Comparison of ENCODE assay signal across 8 cellular contexts in genomic region chr4:155787113-155787710, GRCh38. TPM values are rescaled to one million over a fixed set of nuclear protein-coding genes. Genes with fewer than 3 reads are reported as not detected.
DNase-seq lines count a peak whose midpoint lies in the region; ATAC-seq and TF ChIP-seq lines count a peak whose summit lies in the region.

No MANE protein-coding gene starts in this region.

- H3K9ac ChIP-seq in mammary epithelial cell (ENCODE audit: insufficient read depth, low read length): no peak overlapping the region

- H3K36me3 ChIP-seq in mammary epithelial cell (ENCODE audit: insufficient read depth, low read length): no peaks in the 10 kb centered on the region
- H3K36me3 ChIP-seq in uterus: no peaks in the 10 kb centered on the region

- no peaks in the 10 kb centered on the region for H3K9me3 ChIP-seq in mammary epithelial cell (replicated peaks; ENCODE audit: insufficient read depth, low read length)
- no peaks in the 10 kb centered on the region for H3K9me3 ChIP-seq in uterus

- intact Hi-C loops in mammary epithelial cell (cut with micrococcal nuclease): loop anchor here (1.0 to 10.0 kb wide), 5 partner anchors 258 to 1232 kb away; partner anchors contain the start of gene PLRG1
- intact Hi-C loops in uterus (cut with DNase I; ENCODE audit: low total_unique reads): loop anchor here (5.0 kb wide), 1 partner anchor 345 kb away; no protein-coding TSS in a partner anchor
- intact Hi-C loops in posterior cingulate gyrus (cut with DNase I): loop anchor here (1.0 to 5.0 kb wide), 2 partner anchors 260 to 345 kb away; no protein-coding TSS in a partner anchor

- H3K27me3 ChIP-seq in mammary epithelial cell (ENCODE audit: insufficient read depth, low read length) (no peaks in the 10 kb centered on the region), uterus (no peaks in the 10 kb centered on the region)

- no peaks in the 10 kb centered on the region for H4K20me1 ChIP-seq in mammary epithelial cell (ENCODE audit: insufficient read depth, low read length)

- peak; percentile 94 for ATAC-seq in GM19438 (IDR thresholded peaks at IDR 0.05; ENCODE audit: low read depth, unreplicated experiment)
- ATAC-seq in HG03280 (IDR thresholded peaks at IDR 0.05; ENCODE audit: unreplicated experiment): peak; percentile 97
- peak; percentile 98 for ATAC-seq in left lobe of liver

- no peaks in the 10 kb centered on the region for H3K79me2 ChIP-seq in mammary epithelial cell (ENCODE audit: insufficient read depth, low read length)

- 7% methylated on average over 5 of the region's 5 CpGs for WGBS in mammary epithelial cell (ENCODE audit: low coverage, missing lambda C conversion rate)

- H3K27ac ChIP-seq in mammary epithelial cell (ENCODE audit: insufficient read depth, low read depth, low read length) (no peak overlapping the region), uterus (no peak overlapping the region)

- no peak for TF ChIP-seq POLR2A in uterus (IDR thresholded peaks at IDR 0.05)

- no TSS peak for BruUV-seq in mammary epithelial cell (replicated peaks; lab: Mats Ljungman, UMichigan)

- in situ Hi-C loops in mammary epithelial cell (cut with MboI; ENCODE audit: low sequenced_read_pairs in 2 of 2): loop anchor here (25.0 kb wide), 2 partner anchors 350 to 375 kb away; no protein-coding TSS in a partner anchor

- no peak overlapping the region for H3K4me2 ChIP-seq in mammary epithelial cell (ENCODE audit: insufficient read depth, low read depth, low read length)

- H2AFZ ChIP-seq in mammary epithelial cell (ENCODE audit: low read depth, low read length): peak overlapping the region; percentile 17

- dilution Hi-C loops in mammary epithelial cell (cut with HindIII; ENCODE audit: low sequenced_read_pairs): no loop called here

- CTCF ChIA-PET in mammary epithelial cell (lab: Charles Lee; ENCODE audit: low non-redundant PET): interaction anchor here (0.6 kb wide), 3 partner anchors 274 to 1319 kb away, joined by 3 read pairs; no protein-coding TSS in a partner anchor

- no peak overlapping the region for H3K4me3 ChIP-seq in mammary epithelial cell (replicated peaks in 1 of 3; ENCODE audit: insufficient read depth in 1 of 3, low read depth in 2 of 3, low read length in 3 of 3)
- H3K4me3 ChIP-seq in uterus: no peak overlapping the region

- peak; percentile 9 for DNase-seq in Daoy (ENCODE audit: low read depth)
- peak; percentile 20 for DNase-seq in NCI-H526 treated with DMSO at 0.1 percent for 48 hours (lab: John Stamatoyannopoulos, UW)
- DNase-seq in mammary epithelial cell: peak; percentile 51
- no peak for DNase-seq in left lobe of liver (ENCODE audit: low spot score)
- no peak for DNase-seq in uterus
- no peak for DNase-seq in posterior cingulate gyrus

- no peaks in the 10 kb centered on the region for H3K4me1 ChIP-seq in mammary epithelial cell (ENCODE audit: insufficient read depth, low read length)
- H3K4me1 ChIP-seq in uterus: no peaks in the 10 kb centered on the region

- TF ChIP-seq CTCF in mammary epithelial cell (conservative IDR thresholded peaks at IDR 0.05 in 1 of 2, IDR thresholded peaks at IDR 0.05 in 1 of 2; ENCODE audit: extremely low read depth in 1 of 2, insufficient read depth in 1 of 2, low read depth in 1 of 2, low read length in 2 of 2) (peak; percentile 86 to 90), uterus (IDR thresholded peaks at IDR 0.05) (peak; percentile 62 to 88 (median 70))

RNA-seq across cellular contexts. Expression of gene GUCY1B1, which starts 28.4 kb away (rescaled TPM):
- 2.6 and 3.1 TPM in 2 replicates for total RNA-seq in Daoy (2014; rRNA removed; shearing (Covaris generic))
- 1 to 10 TPM in 1 of 2 donors, under 1 TPM in 1; 0.33 to 4.0 TPM for total RNA-seq in mammary epithelial cell
- polyA plus RNA-seq in mammary epithelial cell: 0.77 TPM
- 0.93 TPM for polyA minus RNA-seq in mammary epithelial cell
- 2.1 TPM for total RNA-seq in left lobe of liver
- total RNA-seq in uterus: 10 to 100 TPM; 24.8 to 37.4 (median 30.9) TPM

Comparison
In these comparisons a context has a peak if more than half of its experiments do, and no peak if none do; other contexts are left out.
1. DNase-seq: peak in Daoy (single experiment), NCI-H526 treated with DMSO at 0.1 percent for 48 hours (single experiment) and mammary epithelial cell (single experiment); none in left lobe of liver (single experiment), uterus (0 of 2) and posterior cingulate gyrus (0 of 10).
2. Peak in every context shown above with its lines, with median percentiles within 50 percentile points of each other: ATAC-seq.